20 cellular contexts compared by ENCODE assay signal in the genomic region with DNA sequence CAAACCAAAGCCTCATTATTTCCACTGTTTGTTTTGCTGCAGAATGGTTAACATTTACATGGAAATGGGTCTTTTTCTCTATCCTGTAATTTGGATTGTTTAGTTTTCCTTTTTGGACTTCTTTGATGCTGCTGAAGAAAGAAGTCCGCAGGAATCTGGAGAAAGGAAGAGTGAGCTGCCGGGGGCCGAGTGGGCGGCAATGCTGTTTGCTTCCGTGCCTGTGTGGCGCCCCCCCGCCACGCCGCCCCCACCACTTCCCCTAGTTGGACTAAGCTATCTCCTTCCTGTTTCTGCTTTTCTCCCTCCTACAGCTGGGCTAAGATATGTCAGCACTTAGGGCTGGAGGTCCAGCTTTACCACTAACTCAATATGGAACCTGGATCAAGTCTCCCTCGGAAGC. TPM values are rescaled to one million over a fixed set of nuclear protein-coding genes. Genes with fewer than 3 reads are reported as not detected.
DNase-seq lines count a peak whose midpoint lies in the region; ATAC-seq and TF ChIP-seq lines count a peak whose summit lies in the region.
"Had no signal": no experiment of that assay in that cellular context is flagged by ENCODE, and none has a peak within 500 bp of the region (broad histone marks: within the 10 kb centered on the region; RNA-seq: fewer than 3 reads in every experiment).

No MANE protein-coding gene starts in this region.

- H3K9me3 Mint-ChIP-seq in stimulated activated naive B cell treated with anti-CD40 and anti-IgM and Interleukin-4, amounts not matched to agents 10 μg/mL and 1 μg/mL and 100 μg/mL, for 72 hours, result peaks cover 0 to 3% of the 10 kb centered on the region in 2 donors
- H3K9me3 Mint-ChIP-seq: HFFc6; stimulated activated effector memory CD8-positive, alpha-beta T cell treated with anti-CD3 and anti-CD28 coated beads, Interleukin-12 subunit alpha, Interleukin-12 subunit beta, amount 100 ng/mL, for 72 hours had no signal

- no peaks in the 10 kb centered on the region for H3K27me3 ChIP-seq in left ventricle myocardium inferior (ENCODE audit: low read depth)
- H3K27me3 ChIP-seq in right atrium auricular region, result no peaks in the 10 kb centered on the region
- no peaks in the 10 kb centered on the region for H3K27me3 ChIP-seq in OCI-LY3 (ENCODE audit: low read depth, low read length)
- H3K27me3 ChIP-seq in esophagus muscularis mucosa, result no peaks in the 10 kb centered on the region
- peaks cover 7% of the 10 kb centered on the region for H3K27me3 ChIP-seq in SJCRH30
- H3K27me3 ChIP-seq: heart left ventricle, ovary, uterus had no signal

- no peak overlapping the region for H3K27ac ChIP-seq in left ventricle myocardium inferior (replicated peaks)
- H3K27ac ChIP-seq in right atrium auricular region, result no peak overlapping the region
- H3K27ac ChIP-seq in OCI-LY3 (ENCODE audit: low read length), result no peak overlapping the region
- H3K27ac ChIP-seq in esophagus muscularis mucosa (replicated peaks in 1 of 4), result no peak overlapping the region
- H3K27ac ChIP-seq in SJCRH30, result no peak overlapping the region
- H3K27ac ChIP-seq: heart left ventricle, ovary, skin epidermis, uterus had no signal

- H3K9ac ChIP-seq in OCI-LY3 (ENCODE audit: low read length), result peak overlapping the region; percentile 2; the same call in 1 of the 2 replicates

- TF ChIP-seq POLR2A in esophagus muscularis mucosa (IDR thresholded peaks at IDR 0.05; ENCODE audit: low read depth), result no peak

- H3K9me3 ChIP-seq in left ventricle myocardium inferior (replicated peaks) (no peaks in the 10 kb centered on the region), right atrium auricular region (no peaks in the 10 kb centered on the region), OCI-LY3 (ENCODE audit: insufficient read depth, low read length) (no peaks in the 10 kb centered on the region), esophagus muscularis mucosa (no peaks in the 10 kb centered on the region), SJCRH30 (replicated peaks) (no peaks in the 10 kb centered on the region)
- H3K9me3 ChIP-seq: heart left ventricle, mucosa of descending colon, ovary, uterus had no signal

- no peak overlapping the region for H3K4me3 ChIP-seq in left ventricle myocardium inferior
- H3K4me3 ChIP-seq in right atrium auricular region, result no peak overlapping the region
- peak overlapping the region; percentile 39 for H3K4me3 ChIP-seq in OCI-LY3 (ENCODE audit: low read length)
- no peak overlapping the region for H3K4me3 ChIP-seq in esophagus muscularis mucosa
- H3K4me3 ChIP-seq in SJCRH30, result no peak overlapping the region
- H3K4me3 ChIP-seq: heart left ventricle, mucosa of descending colon, ovary, skin epidermis, uterus had no signal

- TF ChIP-seq EP300 in esophagus muscularis mucosa (IDR thresholded peaks at IDR 0.05), result no peak

- DNase-seq in left ventricle myocardium inferior (peak; percentile 19), right atrium auricular region (ENCODE audit: low spot score) (no peak), esophagus muscularis mucosa (ENCODE audit: extremely low spot score) (peak; percentile 86), G401 (ENCODE audit: low spot score) (no peak), SJCRH30 (no peak)
- DNase-seq in stimulated activated naive B cell treated with anti-CD40 and anti-IgM and Interleukin-4, amounts not matched to agents 10 μg/mL and 1 μg/mL and 100 μg/mL, for 72 hours, result no peak
- no peak for DNase-seq in activated naive CD4-positive, alpha-beta T cell (lab: John Stamatoyannopoulos, UW)
- DNase-seq: ACHN, HFFc6, kidney, NCI-H1417 treated with DMSO at 0.1 percent for 48 hours, NCI-H2227 treated with DMSO at 0.1 percent for 48 hours, ovary, uterus had no signal

- H4K20me1 ChIP-seq in OCI-LY3 (ENCODE audit: insufficient read depth, low read length), result no peaks in the 10 kb centered on the region

- peak overlapping the region; percentile 25 for H3K27ac Mint-ChIP-seq in stimulated activated naive B cell treated with anti-CD40 and anti-IgM and Interleukin-4, amounts not matched to agents 10 μg/mL and 1 μg/mL and 100 μg/mL, for 72 hours
- H3K27ac Mint-ChIP-seq: HFFc6; stimulated activated effector memory CD8-positive, alpha-beta T cell treated with anti-CD3 and anti-CD28 coated beads, Interleukin-12 subunit alpha, Interleukin-12 subunit beta, amount 100 ng/mL, for 72 hours had no signal

- H3K4me2 ChIP-seq in OCI-LY3 (ENCODE audit: low read length), result peak overlapping the region; percentile 51

- no peaks in the 10 kb centered on the region for H3K79me2 ChIP-seq in OCI-LY3 (ENCODE audit: low read length)

- in situ Hi-C loops in G401 (cut with HindIII; ENCODE audit: low sequenced_read_pairs), result no loop called here

- H3K27me3 Mint-ChIP-seq in stimulated activated naive B cell treated with anti-CD40 and anti-IgM and Interleukin-4, amounts not matched to agents 10 μg/mL and 1 μg/mL and 100 μg/mL, for 72 hours, result peaks cover 0 to 3% of the 10 kb centered on the region in 2 donors

- peak overlapping the region; percentile 22; the same call in 1 of the 2 replicates for H2AFZ ChIP-seq in OCI-LY3 (ENCODE audit: low read depth, low read length)

- peak; percentile 76 to 82 for ATAC-seq in stimulated activated naive B cell treated with anti-CD40 and anti-IgM and Interleukin-4, amounts not matched to agents 10 μg/mL and 1 μg/mL and 100 μg/mL, for 72 hours (replicated peaks)
- ATAC-seq: heart left ventricle; mucosa of descending colon; stimulated activated effector memory CD8-positive, alpha-beta T cell treated with anti-CD3 and anti-CD28 coated beads, Interleukin-12 subunit alpha, Interleukin-12 subunit beta, amount 100 ng/mL, for 72 hours had no signal

- peak overlapping the region; percentile 42 to 47 for H3K4me3 Mint-ChIP-seq in stimulated activated naive B cell treated with anti-CD40 and anti-IgM and Interleukin-4, amounts not matched to agents 10 μg/mL and 1 μg/mL and 100 μg/mL, for 72 hours
- H3K4me3 Mint-ChIP-seq: HFFc6; stimulated activated effector memory CD8-positive, alpha-beta T cell treated with anti-CD3 and anti-CD28 coated beads, Interleukin-12 subunit alpha, Interleukin-12 subunit beta, amount 100 ng/mL, for 72 hours had no signal

- no peak for TF ChIP-seq CTCF in left ventricle myocardium inferior (IDR thresholded peaks at IDR 0.05; ENCODE audit: borderline replicate concordance)
- TF ChIP-seq CTCF in right atrium auricular region (IDR thresholded peaks at IDR 0.05), result no peak
- TF ChIP-seq CTCF in OCI-LY3 (IDR thresholded peaks at IDR 0.05; ENCODE audit: low read depth, low read length), result no peak
- TF ChIP-seq CTCF in esophagus muscularis mucosa (IDR thresholded peaks at IDR 0.05), result no peak

- H3K36me3 ChIP-seq in left ventricle myocardium inferior (no peaks in the 10 kb centered on the region), right atrium auricular region (no peaks in the 10 kb centered on the region), OCI-LY3 (replicated peaks; ENCODE audit: low read depth, low read length) (no peaks in the 10 kb centered on the region), esophagus muscularis mucosa (no peaks in the 10 kb centered on the region), SJCRH30 (no peaks in the 10 kb centered on the region)
- H3K36me3 ChIP-seq: heart left ventricle, ovary, uterus had no signal

- no peaks in the 10 kb centered on the region for H3K36me3 Mint-ChIP-seq in stimulated activated naive B cell treated with anti-CD40 and anti-IgM and Interleukin-4, amounts not matched to agents 10 μg/mL and 1 μg/mL and 100 μg/mL, for 72 hours
- H3K36me3 Mint-ChIP-seq: stimulated activated effector memory CD8-positive, alpha-beta T cell treated with anti-CD3 and anti-CD28 coated beads, Interleukin-12 subunit alpha, Interleukin-12 subunit beta, amount 100 ng/mL, for 72 hours had no signal

- 66% methylated on average over 10 of the region's 10 CpGs for WGBS in esophagus muscularis mucosa

- H3K4me1 ChIP-seq in left ventricle myocardium inferior (no peaks in the 10 kb centered on the region), right atrium auricular region (no peaks in the 10 kb centered on the region), OCI-LY3 (ENCODE audit: low read length) (peaks cover 12% of the 10 kb centered on the region), esophagus muscularis mucosa (peaks cover 0 to 8% (median 0%) of the 10 kb centered on the region in 4 donors), SJCRH30 (no peaks in the 10 kb centered on the region)
- H3K4me1 ChIP-seq: uterus had no signal

- H3K4me1 Mint-ChIP-seq in stimulated activated naive B cell treated with anti-CD40 and anti-IgM and Interleukin-4, amounts not matched to agents 10 μg/mL and 1 μg/mL and 100 μg/mL, for 72 hours, result peaks cover 24 to 46% of the 10 kb centered on the region in 2 donors
- H3K4me1 Mint-ChIP-seq: stimulated activated effector memory CD8-positive, alpha-beta T cell treated with anti-CD3 and anti-CD28 coated beads, Interleukin-12 subunit alpha, Interleukin-12 subunit beta, amount 100 ng/mL, for 72 hours had no signal

- intact Hi-C loops in left ventricle myocardium inferior (cut with micrococcal nuclease) (no loop called here), esophagus muscularis mucosa (cut with DNase I) (no loop called here)

RNA-seq across cellular contexts. Expression of gene ACTL7B, which starts 39.7 kb away (rescaled TPM):
- total RNA-seq in left ventricle myocardium inferior (not detected), right atrium auricular region (not detected), esophagus muscularis mucosa (not detected)
- total RNA-seq in G401 (2014; rRNA removed; shearing (Covaris generic)), result not detected in 2 replicates
- not detected in 2 replicates for total RNA-seq in SJCRH30 (2014; rRNA removed; shearing (Covaris generic))
- total RNA-seq: dermis microvascular lymphatic vessel endothelial cell, heart left ventricle, HFFc6, kidney, mucosa of descending colon, uterus had no signal

RNA-seq across cellular contexts. Expression of gene ACTL7A, which starts 46.0 kb away (rescaled TPM):
- total RNA-seq in left ventricle myocardium inferior (not detected), right atrium auricular region (not detected), esophagus muscularis mucosa (not detected)
- not detected in 2 replicates for total RNA-seq in G401 (2014; rRNA removed; shearing (Covaris generic))
- not detected in 2 replicates for total RNA-seq in SJCRH30 (2014; rRNA removed; shearing (Covaris generic))
- total RNA-seq: dermis microvascular lymphatic vessel endothelial cell, heart left ventricle, HFFc6, kidney, mucosa of descending colon, ovary, uterus had no signal

Comparison
In these comparisons a context has a peak if more than half of its experiments do, and no peak if none do; other contexts are left out.
1. DNase-seq: peak in left ventricle myocardium inferior (single experiment) and esophagus muscularis mucosa (single experiment); none in right atrium auricular region (single experiment), stimulated activated naive B cell treated with anti-CD40 and anti-IgM and Interleukin-4, amounts not matched to agents 10 μg/mL and 1 μg/mL and 100 μg/mL, for 72 hours (single experiment), G401 (single experiment), activated naive CD4-positive, alpha-beta T cell (0 of 4) and SJCRH30 (0 of 2).